22 cellular contexts compared by ENCODE assay signal in genomic region chr4:23882976-23883531, GRCh38. TPM values are rescaled to one million over a fixed set of nuclear protein-coding genes. Genes with fewer than 3 reads are reported as not detected.
A peak's percentile ranks its signal among the peaks of the same experiment; 100 is the strongest.
DNase-seq lines count a peak whose midpoint lies in the region; ATAC-seq and TF ChIP-seq lines count a peak whose summit lies in the region.
"Had no signal": no experiment of that assay in that cellular context is flagged by ENCODE, and none has a peak within 500 bp of the region (broad histone marks: within the 10 kb centered on the region; RNA-seq: fewer than 3 reads in every experiment).

No MANE protein-coding gene starts in this region.

- ATAC-seq in lower lobe of right lung (peak; percentile 45 to 48), GM19395 (IDR thresholded peaks at IDR 0.05; ENCODE audit: unreplicated experiment) (no peak)
- ATAC-seq: stimulated activated memory B cell treated with anti-CD40 and anti-IgM and Interleukin-4, amounts not matched to agents 10 μg/mL and 1 μg/mL and 100 μg/mL, for 72 hours had no signal

- H3K27ac ChIP-seq in epithelial cell of prostate, result no peak overlapping the region
- no peak overlapping the region for H3K27ac ChIP-seq in lower lobe of right lung
- H3K27ac ChIP-seq in stomach smooth muscle (ENCODE audit: low read length), result peak overlapping the region; percentile 7
- H3K27ac ChIP-seq: dorsolateral prefrontal cortex, prostate gland, spleen, thoracic aorta had no signal

- peaks cover 15% of the 10 kb centered on the region for H3K4me1 ChIP-seq in lower lobe of right lung
- H3K4me1 ChIP-seq in stomach smooth muscle (ENCODE audit: control insufficient read depth, insufficient read depth, low read length), result peaks cover 38% of the 10 kb centered on the region
- H3K4me1 ChIP-seq: prostate gland had no signal

- no peak overlapping the region for H3K9ac ChIP-seq in stomach smooth muscle (ENCODE audit: low read length in 2 of 2)

- no peaks in the 10 kb centered on the region for H3K36me3 ChIP-seq in lower lobe of right lung
- no peaks in the 10 kb centered on the region for H3K36me3 ChIP-seq in stomach smooth muscle (ENCODE audit: control insufficient read depth in 2 of 2, insufficient read depth in 2 of 2, low read length in 2 of 2)
- H3K36me3 ChIP-seq: prostate gland, spleen, thoracic aorta had no signal

- TF ChIP-seq CTCF in lower lobe of right lung (IDR thresholded peaks at IDR 0.05), result no peak

- H3K4me3 ChIP-seq in lower lobe of right lung (no peak overlapping the region), stomach smooth muscle (ENCODE audit: low read length in 2 of 2) (no peak overlapping the region)
- H3K4me3 ChIP-seq: dorsolateral prefrontal cortex, prostate gland, spleen, thoracic aorta had no signal

- H3K9me3 ChIP-seq in lower lobe of right lung, result no peaks in the 10 kb centered on the region
- H3K9me3 ChIP-seq in stomach smooth muscle (ENCODE audit: control insufficient read depth in 2 of 2, low read length in 2 of 2), result no peaks in the 10 kb centered on the region
- H3K9me3 ChIP-seq: prostate gland, spleen, thoracic aorta had no signal

- DNase-seq in astrocyte of the hippocampus (ENCODE audit: low read depth, low spot score), result peak; percentile 77
- DNase-seq in epithelial cell of prostate (ENCODE audit: low read depth, low spot score), result peak; percentile 37
- no peak for DNase-seq in lower lobe of right lung
- DNase-seq in RKO (ENCODE audit: low spot score), result no peak
- DNase-seq in COR-L47 (lab: John Stamatoyannopoulos, UW), result no peak
- DNase-seq: activated CD4-positive, alpha-beta T cell treated with anti-CD3 and anti-CD28 coated beads for 4 hours; activated naive CD4-positive, alpha-beta T cell; activated T-cell treated with anti-CD3 and anti-CD28 coated beads, Interleukin-2, amount 50 U/mL, for 48 hours; central memory CD4-positive, alpha-beta T cell; dorsolateral prefrontal cortex; IMR-90; NCI-H1092 treated with DMSO at 0.1 percent for 48 hours; NCI-H1930; NCI-H69; spleen; stimulated activated CD4-positive, alpha-beta T cell treated with anti-CD3 and anti-CD28 coated beads, Interleukin-2, amount 100 ng/mL, for 48 hours had no signal

- intact Hi-C loops in lower lobe of right lung (cut with DNase I), result no loop called here

- H3K27me3 ChIP-seq in lower lobe of right lung (ENCODE audit: low read depth) (no peaks in the 10 kb centered on the region), stomach smooth muscle (ENCODE audit: control insufficient read depth in 1 of 2, insufficient read depth in 2 of 2, low read length in 2 of 2) (no peaks in the 10 kb centered on the region)
- H3K27me3 ChIP-seq: dorsolateral prefrontal cortex, spleen had no signal

RNA-seq across cellular contexts. Expression of gene PPARGC1A, which starts 6.8 kb away (rescaled TPM):
- total RNA-seq in lower lobe of right lung, result 10.5 TPM
- total RNA-seq: endothelial cell of umbilical vein had no signal

Comparison
In these comparisons a context has a peak if more than half of its experiments do, and no peak if none do; other contexts are left out.
1. DNase-seq: peak in astrocyte of the hippocampus (single experiment) and epithelial cell of prostate (single experiment); none in lower lobe of right lung (single experiment), RKO (single experiment) and COR-L47 (single experiment).